9 cellular contexts compared by ENCODE assay signal in genomic region chr6:105452924-105453756, GRCh38. TPM values are rescaled to one million over a fixed set of nuclear protein-coding genes. Genes with fewer than 3 reads are reported as not detected.
DNase-seq lines count a peak whose midpoint lies in the region; ATAC-seq and TF ChIP-seq lines count a peak whose summit lies in the region.
"Had no signal": no experiment of that assay in that cellular context is flagged by ENCODE, and none has a peak within 500 bp of the region (broad histone marks: within the 10 kb centered on the region; RNA-seq: fewer than 3 reads in every experiment).

No MANE protein-coding gene starts in this region.

- peak; percentile 8 for DNase-seq in activated CD4-positive, alpha-beta T cell treated with anti-CD3 and anti-CD28 coated beads, Interleukin-2, amount 50 U/mL, for 1 hour
- DNase-seq in left lung (no peak), HPDE6-E6E7 (ENCODE audit: extremely low spot score) (no peak), NCI-H526 treated with DMSO at 0.1 percent for 48 hours (lab: John Stamatoyannopoulos, UW) (no peak), NCI-H2029 treated with DMSO at 0.1 percent for 48 hours (lab: John Stamatoyannopoulos, UW) (no peak), RKO (ENCODE audit: low spot score) (no peak)

- intact Hi-C loops in left lung (cut with DNase I) = no loop called here

- no peak for TF ChIP-seq CTCF in left lung (IDR thresholded peaks at IDR 0.05)

- H3K9me3 ChIP-seq in left lung = no peaks in the 10 kb centered on the region

- no peaks in the 10 kb centered on the region for H3K36me3 ChIP-seq in left lung

- no peak overlapping the region for H3K4me3 ChIP-seq in left lung

- peak; percentile 52 for ATAC-seq in GM18499 (IDR thresholded peaks at IDR 0.05; ENCODE audit: insufficient read depth, unreplicated experiment)
- ATAC-seq in HG02938 (IDR thresholded peaks at IDR 0.05; ENCODE audit: unreplicated experiment) = peak; percentile 74
- peak; percentile 55 for ATAC-seq in left lung

- H3K27me3 ChIP-seq in left lung = no peaks in the 10 kb centered on the region

- H3K4me1 ChIP-seq in left lung = no peaks in the 10 kb centered on the region
- H3K4me1 ChIP-seq: parathyroid adenoma had no signal

- H3K27ac ChIP-seq in left lung = no peak overlapping the region
- H3K27ac ChIP-seq: parathyroid adenoma had no signal

RNA-seq across cellular contexts. Expression of gene PREP, which starts 50.3 kb away (rescaled TPM):
- total RNA-seq in left lung = 10 to 100 TPM; 34.9 to 36.6 TPM
